1 cellular context compared by ENCODE assay signal in genomic region chr17:80688994-80689635, GRCh38.
A peak's percentile ranks its signal among the peaks of the same experiment; 100 is the strongest.
TF ChIP-seq lines count a peak whose summit lies in the region.

No MANE protein-coding gene starts in this region.

TF ChIP-seq in K562, 482 proteins besides CTCF, POLR2A, EP300 and RAD21 (continued from another document and continues in another):
- TF ChIP-seq, protein P1, sequence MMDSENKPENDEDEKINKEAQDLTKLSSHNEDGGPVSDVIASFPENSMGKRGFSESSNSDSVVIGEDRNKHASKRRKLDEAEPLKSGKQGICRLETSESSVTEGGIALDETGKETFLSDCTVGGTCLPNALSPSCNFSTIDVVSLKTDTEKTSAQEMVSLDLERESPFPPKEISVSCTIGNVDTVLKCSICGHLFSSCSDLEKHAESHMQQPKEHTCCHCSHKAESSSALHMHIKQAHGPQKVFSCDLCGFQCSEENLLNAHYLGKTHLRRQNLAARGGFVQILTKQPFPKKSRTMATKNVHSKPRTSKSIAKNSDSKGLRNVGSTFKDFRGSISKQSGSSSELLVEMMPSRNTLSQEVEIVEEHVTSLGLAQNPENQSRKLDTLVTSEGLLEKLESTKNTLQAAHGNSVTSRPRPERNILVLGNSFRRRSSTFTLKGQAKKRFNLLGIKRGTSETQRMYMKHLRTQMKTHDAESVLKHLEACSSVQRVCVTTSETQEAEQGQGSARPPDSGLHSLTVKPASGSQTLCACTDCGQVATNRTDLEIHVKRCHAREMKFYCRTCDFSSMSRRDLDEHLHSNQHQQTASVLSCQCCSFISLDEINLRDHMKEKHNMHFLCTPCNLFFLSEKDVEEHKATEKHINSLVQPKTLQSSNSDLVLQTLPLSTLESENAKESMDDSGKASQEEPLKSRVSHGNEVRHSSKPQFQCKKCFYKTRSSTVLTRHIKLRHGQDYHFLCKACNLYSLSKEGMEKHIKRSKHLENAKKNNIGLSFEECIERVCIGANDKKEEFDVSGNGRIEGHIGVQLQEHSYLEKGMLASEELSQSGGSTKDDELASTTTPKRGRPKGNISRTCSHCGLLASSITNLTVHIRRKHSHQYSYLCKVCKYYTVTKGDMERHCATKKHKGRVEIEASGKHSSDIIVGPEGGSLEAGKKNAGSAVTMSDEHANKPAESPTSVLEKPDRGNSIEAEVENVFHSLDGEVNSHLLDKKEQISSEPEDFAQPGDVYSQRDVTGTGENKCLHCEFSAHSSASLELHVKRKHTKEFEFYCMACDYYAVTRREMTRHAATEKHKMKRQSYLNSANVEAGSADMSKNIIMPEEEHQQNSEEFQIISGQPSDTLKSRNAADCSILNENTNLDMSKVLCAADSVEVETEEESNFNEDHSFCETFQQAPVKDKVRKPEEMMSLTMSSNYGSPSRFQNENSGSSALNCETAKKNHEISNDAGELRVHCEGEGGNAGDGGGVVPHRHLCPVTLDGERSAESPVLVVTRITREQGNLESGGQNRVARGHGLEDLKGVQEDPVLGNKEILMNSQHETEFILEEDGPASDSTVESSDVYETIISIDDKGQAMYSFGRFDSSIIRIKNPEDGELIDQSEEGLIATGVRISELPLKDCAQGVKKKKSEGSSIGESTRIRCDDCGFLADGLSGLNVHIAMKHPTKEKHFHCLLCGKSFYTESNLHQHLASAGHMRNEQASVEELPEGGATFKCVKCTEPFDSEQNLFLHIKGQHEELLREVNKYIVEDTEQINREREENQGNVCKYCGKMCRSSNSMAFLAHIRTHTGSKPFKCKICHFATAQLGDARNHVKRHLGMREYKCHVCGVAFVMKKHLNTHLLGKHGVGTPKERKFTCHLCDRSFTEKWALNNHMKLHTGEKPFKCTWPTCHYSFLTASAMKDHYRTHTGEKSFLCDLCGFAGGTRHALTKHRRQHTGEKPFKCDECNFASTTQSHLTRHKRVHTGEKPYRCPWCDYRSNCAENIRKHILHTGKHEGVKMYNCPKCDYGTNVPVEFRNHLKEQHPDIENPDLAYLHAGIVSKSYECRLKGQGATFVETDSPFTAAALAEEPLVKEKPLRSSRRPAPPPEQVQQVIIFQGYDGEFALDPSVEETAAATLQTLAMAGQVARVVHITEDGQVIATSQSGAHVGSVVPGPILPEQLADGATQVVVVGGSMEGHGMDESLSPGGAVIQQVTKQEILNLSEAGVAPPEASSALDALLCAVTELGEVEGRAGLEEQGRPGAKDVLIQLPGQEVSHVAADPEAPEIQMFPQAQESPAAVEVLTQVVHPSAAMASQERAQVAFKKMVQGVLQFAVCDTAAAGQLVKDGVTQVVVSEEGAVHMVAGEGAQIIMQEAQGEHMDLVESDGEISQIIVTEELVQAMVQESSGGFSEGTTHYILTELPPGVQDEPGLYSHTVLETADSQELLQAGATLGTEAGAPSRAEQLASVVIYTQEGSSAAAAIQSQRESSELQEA (IDR thresholded peaks at IDR 0.05; ENCODE audit: low read depth), result no peak
- TF ChIP-seq ZNF3 (CRISPR knock-in tag; IDR thresholded peaks at IDR 0.05) (no peak), ZKSCAN8 (CRISPR knock-in tag; IDR thresholded peaks at IDR 0.05) (peak; percentile 58; the same call in 1 of the 2 replicates), MIER1 (IDR thresholded peaks at IDR 0.05; ENCODE audit: low read depth) (no peak), ETV5 (CRISPR knock-in tag; IDR thresholded peaks at IDR 0.05; ENCODE audit: low read depth) (peak; percentile 78; the same call in 1 of the 2 replicates), AFF1 (IDR thresholded peaks at IDR 0.05; ENCODE audit: low read depth in 1 of 2, partially characterized antibody in 2 of 2) (no peak), ZNF431 (CRISPR knock-in tag; IDR thresholded peaks at IDR 0.05) (no peak), ZNF583 (CRISPR knock-in tag; IDR thresholded peaks at IDR 0.05) (no peak), KLF10 (CRISPR knock-in tag; IDR thresholded peaks at IDR 0.05) (no peak), ZNF24 (IDR thresholded peaks at IDR 0.05) (no peak), HMGN3 (IDR thresholded peaks at IDR 0.05; ENCODE audit: borderline replicate concordance, extremely low read depth, insufficient read length, low read depth, low read length) (peak; percentile 35), CCNT2 (IDR thresholded peaks at IDR 0.05; ENCODE audit: borderline replicate concordance, extremely low read depth, insufficient read length, low read depth, low read length) (peak; percentile 71), SREBF2 (CRISPR knock-in tag; IDR thresholded peaks at IDR 0.05) (no peak), SMC3 (conservative IDR thresholded peaks at IDR 0.05; ENCODE audit: insufficient read depth, low read depth, low read length) (no peak), ZNF174 (CRISPR knock-in tag; IDR thresholded peaks at IDR 0.05) (no peak), BMI1 (IDR thresholded peaks at IDR 0.05; ENCODE audit: low read length) (no peak), TAL1 (IDR thresholded peaks at IDR 0.05) (peak; percentile 93), ETV1 (tag; conservative IDR thresholded peaks at IDR 0.05; ENCODE audit: low read depth) (peak; percentile 45), POU5F1 (IDR thresholded peaks at IDR 0.05; ENCODE audit: borderline replicate concordance, low read depth, low read length, partially characterized antibody) (no peak), ZNF124 (CRISPR knock-in tag; IDR thresholded peaks at IDR 0.05) (no peak), ILF3 (IDR thresholded peaks at IDR 0.05; ENCODE audit: borderline replicate concordance) (no peak), DDX20 (tag; IDR thresholded peaks at IDR 0.05; ENCODE audit: low read depth) (no peak), SAP30 (IDR thresholded peaks at IDR 0.05; ENCODE audit: borderline replicate concordance, insufficient read depth, low read depth, low read length, poor library complexity, severe bottlenecking) (no peak), MCM7 (IDR thresholded peaks at IDR 0.05) (no peak), ESRRB (CRISPR knock-in tag; IDR thresholded peaks at IDR 0.05; ENCODE audit: borderline replicate concordance) (no peak), HES1 (IDR thresholded peaks at IDR 0.05; ENCODE audit: low read depth) (peak; percentile 77), ZNF41 (CRISPR knock-in tag; conservative IDR thresholded peaks at IDR 0.05) (no peak), ZNF253 (CRISPR knock-in tag; conservative IDR thresholded peaks at IDR 0.05) (no peak), YBX1 (IDR thresholded peaks at IDR 0.05) (no peak), TRIM25 (IDR thresholded peaks at IDR 0.05; ENCODE audit: borderline replicate concordance) (no peak), MYNN (IDR thresholded peaks at IDR 0.05) (no peak), MYNN (CRISPR knock-in tag; IDR thresholded peaks at IDR 0.05) (no peak), ZNF274 (IDR thresholded peaks at IDR 0.05; ENCODE audit: borderline replicate concordance, low read depth, low read length) (no peak), ZBTB7A (IDR thresholded peaks at IDR 0.05; ENCODE audit: borderline replicate concordance, control insufficient read depth, low read depth, low read length) (no peak), HDAC6 (IDR thresholded peaks at IDR 0.05; ENCODE audit: low read depth, low read length) (no peak), NR2C1 (IDR thresholded peaks at IDR 0.05) (no peak), NR2C1 (tag; IDR thresholded peaks at IDR 0.05) (peak; percentile 43; the same call in 1 of the 2 replicates)
- TF ChIP-seq, protein P2, sequence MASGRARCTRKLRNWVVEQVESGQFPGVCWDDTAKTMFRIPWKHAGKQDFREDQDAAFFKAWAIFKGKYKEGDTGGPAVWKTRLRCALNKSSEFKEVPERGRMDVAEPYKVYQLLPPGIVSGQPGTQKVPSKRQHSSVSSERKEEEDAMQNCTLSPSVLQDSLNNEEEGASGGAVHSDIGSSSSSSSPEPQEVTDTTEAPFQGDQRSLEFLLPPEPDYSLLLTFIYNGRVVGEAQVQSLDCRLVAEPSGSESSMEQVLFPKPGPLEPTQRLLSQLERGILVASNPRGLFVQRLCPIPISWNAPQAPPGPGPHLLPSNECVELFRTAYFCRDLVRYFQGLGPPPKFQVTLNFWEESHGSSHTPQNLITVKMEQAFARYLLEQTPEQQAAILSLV (tag; IDR thresholded peaks at IDR 0.05), result no peak
- TF ChIP-seq, protein P3, sequence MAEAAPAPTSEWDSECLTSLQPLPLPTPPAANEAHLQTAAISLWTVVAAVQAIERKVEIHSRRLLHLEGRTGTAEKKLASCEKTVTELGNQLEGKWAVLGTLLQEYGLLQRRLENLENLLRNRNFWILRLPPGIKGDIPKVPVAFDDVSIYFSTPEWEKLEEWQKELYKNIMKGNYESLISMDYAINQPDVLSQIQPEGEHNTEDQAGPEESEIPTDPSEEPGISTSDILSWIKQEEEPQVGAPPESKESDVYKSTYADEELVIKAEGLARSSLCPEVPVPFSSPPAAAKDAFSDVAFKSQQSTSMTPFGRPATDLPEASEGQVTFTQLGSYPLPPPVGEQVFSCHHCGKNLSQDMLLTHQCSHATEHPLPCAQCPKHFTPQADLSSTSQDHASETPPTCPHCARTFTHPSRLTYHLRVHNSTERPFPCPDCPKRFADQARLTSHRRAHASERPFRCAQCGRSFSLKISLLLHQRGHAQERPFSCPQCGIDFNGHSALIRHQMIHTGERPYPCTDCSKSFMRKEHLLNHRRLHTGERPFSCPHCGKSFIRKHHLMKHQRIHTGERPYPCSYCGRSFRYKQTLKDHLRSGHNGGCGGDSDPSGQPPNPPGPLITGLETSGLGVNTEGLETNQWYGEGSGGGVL (CRISPR knock-in tag; IDR thresholded peaks at IDR 0.05), result no peak
- TF ChIP-seq, protein P4, sequence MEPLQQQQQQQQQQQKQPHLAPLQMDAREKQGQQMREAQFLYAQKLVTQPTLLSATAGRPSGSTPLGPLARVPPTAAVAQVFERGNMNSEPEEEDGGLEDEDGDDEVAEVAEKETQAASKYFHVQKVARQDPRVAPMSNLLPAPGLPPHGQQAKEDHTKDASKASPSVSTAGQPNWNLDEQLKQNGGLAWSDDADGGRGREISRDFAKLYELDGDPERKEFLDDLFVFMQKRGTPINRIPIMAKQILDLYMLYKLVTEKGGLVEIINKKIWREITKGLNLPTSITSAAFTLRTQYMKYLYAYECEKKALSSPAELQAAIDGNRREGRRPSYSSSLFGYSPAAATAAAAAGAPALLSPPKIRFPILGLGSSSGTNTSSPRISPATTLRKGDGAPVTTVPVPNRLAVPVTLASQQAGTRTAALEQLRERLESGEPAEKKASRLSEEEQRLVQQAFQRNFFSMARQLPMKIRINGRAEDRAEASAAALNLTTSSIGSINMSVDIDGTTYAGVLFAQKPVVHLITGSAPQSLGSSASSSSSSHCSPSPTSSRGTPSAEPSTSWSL (CRISPR knock-in tag; IDR thresholded peaks at IDR 0.05; ENCODE audit: borderline replicate concordance), result no peak
- TF ChIP-seq, protein P5, sequence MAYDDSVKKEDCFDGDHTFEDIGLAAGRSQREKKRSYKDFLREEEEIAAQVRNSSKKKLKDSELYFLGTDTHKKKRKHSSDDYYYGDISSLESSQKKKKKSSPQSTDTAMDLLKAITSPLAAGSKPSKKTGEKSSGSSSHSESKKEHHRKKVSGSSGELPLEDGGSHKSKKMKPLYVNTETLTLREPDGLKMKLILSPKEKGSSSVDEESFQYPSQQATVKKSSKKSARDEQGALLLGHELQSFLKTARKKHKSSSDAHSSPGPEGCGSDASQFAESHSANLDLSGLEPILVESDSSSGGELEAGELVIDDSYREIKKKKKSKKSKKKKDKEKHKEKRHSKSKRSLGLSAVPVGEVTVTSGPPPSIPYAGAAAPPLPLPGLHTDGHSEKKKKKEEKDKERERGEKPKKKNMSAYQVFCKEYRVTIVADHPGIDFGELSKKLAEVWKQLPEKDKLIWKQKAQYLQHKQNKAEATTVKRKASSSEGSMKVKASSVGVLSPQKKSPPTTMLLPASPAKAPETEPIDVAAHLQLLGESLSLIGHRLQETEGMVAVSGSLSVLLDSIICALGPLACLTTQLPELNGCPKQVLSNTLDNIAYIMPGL (CRISPR knock-in tag; IDR thresholded peaks at IDR 0.05), result no peak
- TF ChIP-seq, protein P6, sequence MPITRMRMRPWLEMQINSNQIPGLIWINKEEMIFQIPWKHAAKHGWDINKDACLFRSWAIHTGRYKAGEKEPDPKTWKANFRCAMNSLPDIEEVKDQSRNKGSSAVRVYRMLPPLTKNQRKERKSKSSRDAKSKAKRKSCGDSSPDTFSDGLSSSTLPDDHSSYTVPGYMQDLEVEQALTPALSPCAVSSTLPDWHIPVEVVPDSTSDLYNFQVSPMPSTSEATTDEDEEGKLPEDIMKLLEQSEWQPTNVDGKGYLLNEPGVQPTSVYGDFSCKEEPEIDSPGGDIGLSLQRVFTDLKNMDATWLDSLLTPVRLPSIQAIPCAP (CRISPR knock-in tag; IDR thresholded peaks at IDR 0.05; ENCODE audit: borderline replicate concordance), result no peak
